In genomic region chr11:75384438-75385080, GRCh38 we compare ENCODE assay signal across 8 cellular contexts. TPM values are rescaled to one million over a fixed set of nuclear protein-coding genes. Genes with fewer than 3 reads are reported as not detected.
DNase-seq lines count a peak whose midpoint lies in the region; ATAC-seq and TF ChIP-seq lines count a peak whose summit lies in the region.

No MANE protein-coding gene starts in this region.

- H3K4me1 ChIP-seq in Caco-2 (peaks cover 65% of the 10 kb centered on the region), fibroblast of lung (ENCODE audit: control insufficient read depth, extremely low read depth, insufficient read depth, low read length) (peaks cover 2% of the 10 kb centered on the region)

- H3K36me3 Mint-ChIP-seq in Caco-2 (ENCODE audit: insufficient read depth, unreplicated experiment) (peaks cover 27% of the 10 kb centered on the region), nephron (ENCODE audit: low read depth) (no peaks in the 10 kb centered on the region)

- H3K27ac ChIP-seq in fibroblast of lung (ENCODE audit: insufficient read depth, low read length), result no peak overlapping the region

- H3K27me3 ChIP-seq in Caco-2 (replicated peaks; ENCODE audit: control insufficient read depth, insufficient read depth, low read length) (no peaks in the 10 kb centered on the region), fibroblast of lung (ENCODE audit: control insufficient read depth, insufficient read depth, low read length) (no peaks in the 10 kb centered on the region)

- H3K4me1 Mint-ChIP-seq in Caco-2 (ENCODE audit: low read depth, unreplicated experiment) (peaks cover 29% of the 10 kb centered on the region), nephron (peaks cover 6% of the 10 kb centered on the region)
- H3K4me1 Mint-ChIP-seq in stimulated activated naive CD8-positive, alpha-beta T cell treated with anti-CD3 and anti-CD28 coated beads, Interleukin-15, amount 100 ng/mL, for 72 hours, result peaks cover 27% of the 10 kb centered on the region

- peak; percentile 99 to 100 for TF ChIP-seq CTCF in Caco-2 (IDR thresholded peaks at IDR 0.05; ENCODE audit: insufficient read depth in 1 of 2, low read depth in 1 of 2, low read length in 1 of 2, severe bottlenecking in 1 of 2, unreplicated experiment in 1 of 2)
- TF ChIP-seq CTCF in fibroblast of lung (conservative IDR thresholded peaks at IDR 0.05 in 1 of 2, IDR thresholded peaks at IDR 0.05 in 1 of 2; ENCODE audit: low read depth in 1 of 2, low read length in 2 of 2), result peak; percentile 96 to 97
- TF ChIP-seq CTCF in nephron (IDR thresholded peaks at IDR 0.05; ENCODE audit: unreplicated experiment in 3 of 3), result peak; percentile 97 to 99 (median 98)

- POLR2A ChIA-PET in Caco-2 (lab: Charles Lee), result no interaction called here

- H3K9ac ChIP-seq in fibroblast of lung (ENCODE audit: insufficient read depth, low read length), result no peak overlapping the region

- DNase-seq in Caco-2 (peak; percentile 85 to 93), KBM-7 (peak; percentile 81), RPMI7951 (ENCODE audit: low read depth) (peak; percentile 62), activated T-helper 1 cell treated with Interleukin-2 at 50 U/mL for 16 hours (ENCODE audit: low read depth) (peak; percentile 69), fibroblast of lung (ENCODE audit: low read depth in 2 of 2) (peak; percentile 30 to 66)
- DNase-seq in stimulated activated naive CD8-positive, alpha-beta T cell treated with anti-CD3 and anti-CD28 coated beads, Interleukin-15, amount 100 ng/mL, for 72 hours, result peak; percentile 70 to 73

- in situ Hi-C loops in KBM-7 (cut with MboI; ENCODE audit: low pct_unique_long_range_greater_than_20kb, low sequenced_read_pairs), result loop anchor here (10.0 kb wide), 1 partner anchor 50 kb away; no protein-coding TSS in a partner anchor

- intact Hi-C loops in Caco-2 (cut with micrococcal nuclease; ENCODE audit: unreplicated experiment), result loop anchor here (1.0 kb wide), 3 partner anchors 32 to 104 kb away; no protein-coding TSS in a partner anchor

- H3K4me2 ChIP-seq in fibroblast of lung (ENCODE audit: extremely low read depth, insufficient read depth, low read length), result peak overlapping the region; percentile 71

- no TSS peak for BruUV-seq in Caco-2 (replicated peaks; lab: Mats Ljungman, UMichigan)

- no peaks in the 10 kb centered on the region for H4K20me1 ChIP-seq in fibroblast of lung (ENCODE audit: control insufficient read depth, extremely low read depth, insufficient read depth, low read length)

- ATAC-seq in stimulated activated naive CD8-positive, alpha-beta T cell treated with anti-CD3 and anti-CD28 coated beads, Interleukin-15, amount 100 ng/mL, for 72 hours, result peak; percentile 81
- no peak for ATAC-seq in GM19035 (IDR thresholded peaks at IDR 0.05; ENCODE audit: unreplicated experiment)

- peak overlapping the region; percentile 29 for H3K27ac Mint-ChIP-seq in Caco-2 (ENCODE audit: unreplicated experiment)
- H3K27ac Mint-ChIP-seq in nephron, result peak overlapping the region in 1 of 3 experiments; percentile 48
- peak overlapping the region in 1 of 2 donors; percentile 27 for H3K27ac Mint-ChIP-seq in stimulated activated naive CD8-positive, alpha-beta T cell treated with anti-CD3 and anti-CD28 coated beads, Interleukin-15, amount 100 ng/mL, for 72 hours

- H3K4me3 Mint-ChIP-seq in Caco-2 (ENCODE audit: unreplicated experiment), result no peak overlapping the region
- peak overlapping the region in 1 of 3 experiments; percentile 57 for H3K4me3 Mint-ChIP-seq in nephron
- peak overlapping the region; percentile 68 to 72 for H3K4me3 Mint-ChIP-seq in stimulated activated naive CD8-positive, alpha-beta T cell treated with anti-CD3 and anti-CD28 coated beads, Interleukin-15, amount 100 ng/mL, for 72 hours

- H3K9me3 ChIP-seq in Caco-2 (0 out of 2 replicates have a peak, but pooled peaks cover 2% of the 10 kb centered on the region), fibroblast of lung (ENCODE audit: control insufficient read depth, insufficient read depth, low read depth, low read length) (no peaks in the 10 kb centered on the region)

- no peaks in the 10 kb centered on the region for H3K9me3 Mint-ChIP-seq in Caco-2 (ENCODE audit: unreplicated experiment)
- H3K9me3 Mint-ChIP-seq in nephron, result no peaks in the 10 kb centered on the region
- no peaks in the 10 kb centered on the region for H3K9me3 Mint-ChIP-seq in stimulated activated naive CD8-positive, alpha-beta T cell treated with anti-CD3 and anti-CD28 coated beads, Interleukin-15, amount 100 ng/mL, for 72 hours

- H3K27me3 Mint-ChIP-seq in Caco-2 (ENCODE audit: insufficient read depth, unreplicated experiment) (no peaks in the 10 kb centered on the region), nephron (ENCODE audit: low read depth) (peaks cover 5% of the 10 kb centered on the region)
- H3K27me3 Mint-ChIP-seq in stimulated activated naive CD8-positive, alpha-beta T cell treated with anti-CD3 and anti-CD28 coated beads, Interleukin-15, amount 100 ng/mL, for 72 hours, result peaks cover 8% of the 10 kb centered on the region

- no peaks in the 10 kb centered on the region for H3K36me3 ChIP-seq in Caco-2 (ENCODE audit: control insufficient read depth, insufficient read depth, low read length)
- no peaks in the 10 kb centered on the region for H3K36me3 ChIP-seq in fibroblast of lung (ENCODE audit: control insufficient read depth, insufficient read depth, low read length)

- CTCF ChIA-PET in Caco-2 (lab: Charles Lee), result interaction anchor here (0.5 to 2.4 kb wide), 7 partner anchors 42 to 454 kb away, joined by 3 to 10 read pairs (median 4); no protein-coding TSS in a partner anchor

- H3K4me3 ChIP-seq in Caco-2 (ENCODE audit: low read depth, low read length) (no peak overlapping the region), fibroblast of lung (replicated peaks in 1 of 4; ENCODE audit: control extremely low read depth in 1 of 4, insufficient read depth in 1 of 4, low read depth in 3 of 4, low read length in 4 of 4) (no peak overlapping the region)

- no peaks in the 10 kb centered on the region for H3K79me2 ChIP-seq in fibroblast of lung (ENCODE audit: control insufficient read depth, insufficient read depth, low read length)

- peak overlapping the region; percentile 46 for H2AFZ ChIP-seq in fibroblast of lung (ENCODE audit: low read length)

RNA-seq across cellular contexts. Expression of gene RPS3, which starts 14.8 kb away (rescaled TPM):
- 6,280 and 6,333 TPM in 2 replicates for total RNA-seq in Caco-2 (2022)
- 1,629 and 2,029 TPM in 2 replicates for total RNA-seq in RPMI7951 (2014; rRNA removed; shearing (Covaris generic))
- 1,593 and 2,352 TPM in 2 replicates for total RNA-seq in fibroblast of lung
- polyA plus RNA-seq in fibroblast of lung, result 3,359 and 3,446 TPM in 2 replicates
- polyA plus RNA-seq in fibroblast of lung (2012), result 2,516 and 2,861 TPM in 2 replicates
- 1,972 and 3,395 TPM in 2 replicates for polyA minus RNA-seq in fibroblast of lung (ENCODE audit: low replicate concordance)

RNA-seq across cellular contexts. Expression of gene ARRB1, which starts 33.1 kb away (rescaled TPM):
- total RNA-seq in Caco-2 (2022) (115 and 116 TPM in 2 replicates), fibroblast of lung (4.3 and 6.2 TPM in 2 replicates)
- total RNA-seq in RPMI7951 (2014; rRNA removed; shearing (Covaris generic)), result 15.3 and 17.7 TPM in 2 replicates
- polyA plus RNA-seq in fibroblast of lung, result 9.8 and 18.9 TPM in 2 replicates
- polyA plus RNA-seq in fibroblast of lung (2012), result 7.1 and 16.6 TPM in 2 replicates
- polyA minus RNA-seq in fibroblast of lung (ENCODE audit: low replicate concordance), result 29.2 and 42.7 TPM in 2 replicates

RNA-seq across cellular contexts. Expression of gene KLHL35, which starts 48.4 kb away (rescaled TPM):
- total RNA-seq in Caco-2 (2022) (46.0 and 51.4 TPM in 2 replicates), fibroblast of lung (1.3 and 1.8 TPM in 2 replicates)
- total RNA-seq in RPMI7951 (2014; rRNA removed; shearing (Covaris generic)), result 1.6 and 1.8 TPM in 2 replicates
- 0.42 and 0.66 TPM in 2 replicates for polyA plus RNA-seq in fibroblast of lung
- 1.0 and 1.5 TPM in 2 replicates for polyA plus RNA-seq in fibroblast of lung (2012)
- 0.20 and 2.1 TPM in 2 replicates for polyA minus RNA-seq in fibroblast of lung (ENCODE audit: low replicate concordance)

Comparison
In these comparisons a context has a peak if more than half of its experiments do, and no peak if none do; other contexts are left out.
1. RNA of gene KLHL35, which starts 48.4 kb away (total RNA-seq): 46.0 to 51.4 TPM in Caco-2; 1.6 to 1.8 TPM in RPMI7951 and 1.3 to 1.8 TPM in fibroblast of lung; every median in the first group is over 10 times any median in the second.
2. Peak in every context shown above with its lines, with median percentiles within 50 percentile points of each other: DNase-seq and CTCF ChIP-seq.